In genomic region chr10:122861724-122862161, GRCh38 we compare ENCODE assay signal across 18 cellular contexts. TPM values are rescaled to one million over a fixed set of nuclear protein-coding genes. Genes with fewer than 3 reads are reported as not detected.
DNase-seq lines count a peak whose midpoint lies in the region; ATAC-seq and TF ChIP-seq lines count a peak whose summit lies in the region.
"Had no signal": no experiment of that assay in that cellular context is flagged by ENCODE, and none has a peak within 500 bp of the region (broad histone marks: within the 10 kb centered on the region; RNA-seq: fewer than 3 reads in every experiment).

No MANE protein-coding gene starts in this region.

- BruUV-seq in PC-3 (replicated peaks; lab: Mats Ljungman, UMichigan): no TSS peak

- no peak overlapping the region; the same call in 1 of the 2 replicates for H3K9ac ChIP-seq in PC-3 (ENCODE audit: low read length)

- POLR2A ChIA-PET in PC-3 (lab: Charles Lee; ENCODE audit: unreplicated experiment): no interaction called here

- peaks cover 93% of the 10 kb centered on the region for H3K79me2 ChIP-seq in PC-3 (ENCODE audit: low read length)

- H2AFZ ChIP-seq in PC-3 (ENCODE audit: low read length): no peak overlapping the region

- intact Hi-C loops in PC-3 (cut with micrococcal nuclease): no loop called here

- H3K9me3 ChIP-seq in PC-3 (ENCODE audit: low read length): no peaks in the 10 kb centered on the region
- H3K9me3 ChIP-seq: pancreas had no signal

- H3F3A ChIP-seq in PC-3 (ENCODE audit: low read length, unreplicated experiment): peaks cover 7% of the 10 kb centered on the region

- peak; percentile 45 for DNase-seq in Caki2 (ENCODE audit: low read depth)
- peak; percentile 62 for DNase-seq in PC-3
- peak; percentile 42 for DNase-seq in dedifferentiated amniotic fluid mesenchymal stem cell (ENCODE audit: extremely low spot score)
- DNase-seq in lung microvascular endothelial cell (ENCODE audit: low read depth in 2 of 2): peak; percentile 59 to 78
- DNase-seq in DMS 273 treated with DMSO at 0.1 percent for 48 hours (lab: John Stamatoyannopoulos, UW): no peak
- DNase-seq: activated CD4-positive, alpha-beta T cell treated with anti-CD3 and anti-CD28 coated beads, Interleukin-2, amount 50 U/mL, for 4 hours; activated gamma-delta T cell; glutamatergic neuron; NCI-H1417 treated with DMSO at 0.1 percent for 48 hours; NCI-H774; pancreas had no signal

- H4K20me1 ChIP-seq in PC-3 (ENCODE audit: low read length): no peaks in the 10 kb centered on the region

- 0 out of 2 replicates have a peak overlapping the region, but pooled peaks have one; percentile 9 for H3K4me3 ChIP-seq in PC-3 (ENCODE audit: low read length)
- H3K4me3 ChIP-seq: pancreas had no signal

- CTCF ChIA-PET in PC-3 (lab: Charles Lee): no interaction called here

- peak overlapping the region; percentile 60 for H3K4me2 ChIP-seq in PC-3 (ENCODE audit: low read length)

- in situ Hi-C loops in Caki2 (cut with HindIII; ENCODE audit: low pct_unique_long_range_greater_than_20kb, low sequenced_read_pairs): no loop called here

- no peaks in the 10 kb centered on the region for H3K27me3 ChIP-seq in PC-3 (ENCODE audit: low read length)
- H3K27me3 ChIP-seq: pancreas had no signal

- ATAC-seq in PC-3 (peak; percentile 73), HG03565 (IDR thresholded peaks at IDR 0.05; ENCODE audit: unreplicated experiment) (no peak), GM19455 (IDR thresholded peaks at IDR 0.05; ENCODE audit: unreplicated experiment) (no peak), HG02798 (IDR thresholded peaks at IDR 0.05; ENCODE audit: poor library complexity, unreplicated experiment) (no peak)
- ATAC-seq: stimulated activated effector memory CD8-positive, alpha-beta T cell treated with anti-CD3 and anti-CD28 coated beads, Interleukin-12 subunit alpha, Interleukin-12 subunit beta, amount 100 ng/mL, for 72 hours had no signal

- peaks cover 49% of the 10 kb centered on the region for H3K4me1 ChIP-seq in PC-3 (ENCODE audit: insufficient read depth, low read length)

- no peak for TF ChIP-seq CTCF in PC-3 (conservative IDR thresholded peaks at IDR 0.05; ENCODE audit: low read depth, low read length)

- peak overlapping the region; percentile 77 for H3K27ac ChIP-seq in PC-3 (ENCODE audit: low read length)
- H3K27ac ChIP-seq: pancreas had no signal

- peaks cover 3% of the 10 kb centered on the region; the same call in 1 of the 2 replicates for H3K36me3 ChIP-seq in PC-3 (ENCODE audit: low read depth, low read length)
- H3K36me3 ChIP-seq: pancreas had no signal

- no peaks in the 10 kb centered on the region for H3K9me2 ChIP-seq in PC-3 (replicated peaks; ENCODE audit: low read length)

RNA-seq across cellular contexts. Expression of gene CUZD1, which starts 16.1 kb away (rescaled TPM):
- 2.5 TPM in 1 of 2 replicates, not detected in the other for total RNA-seq in Caki2 (2014; rRNA removed; shearing (Covaris generic); ENCODE audit: low replicate concordance)
- total RNA-seq in PC-3 (2014; rRNA removed) (0.36 and 0.40 TPM in 2 replicates), lung microvascular endothelial cell (0.20 and 0.44 TPM in 2 replicates)

RNA-seq across cellular contexts. Expression of gene FAM24B, which starts 17.6 kb away (rescaled TPM):
- 0.64 and 2.5 TPM in 2 replicates for total RNA-seq in Caki2 (2014; rRNA removed; shearing (Covaris generic); ENCODE audit: low replicate concordance)
- total RNA-seq in PC-3 (2014; rRNA removed): 5.2 and 12.4 TPM in 2 replicates
- 0.60 and 3.5 TPM in 2 replicates for total RNA-seq in lung microvascular endothelial cell

RNA-seq across cellular contexts. Expression of gene FAM24A, which starts 48.7 kb away (rescaled TPM):
- total RNA-seq in Caki2 (2014; rRNA removed; shearing (Covaris generic); ENCODE audit: low replicate concordance): not detected in 2 replicates
- total RNA-seq in PC-3 (2014; rRNA removed) (not detected in 2 replicates), lung microvascular endothelial cell (not detected in 2 replicates)
- total RNA-seq: cerebellum; lower leg skin; pancreas; T-helper 1 cell treated with Interleukin-12 subunit alpha and Interleukin-12 subunit beta and Interleukin-4 antibody, amounts not matched to agents 30 ng/mL and 1 ng/mL, for 36 hours had no signal
